In genomic region chr4:109690690-109691410, GRCh38 we compare ENCODE assay signal across 1 cellular context.
TF ChIP-seq lines count a peak whose summit lies in the region.

No MANE protein-coding gene starts in this region.

TF ChIP-seq in GM12878, 131 proteins besides CTCF, POLR2A, EP300 and RAD21 (continued from another document):
- TF ChIP-seq BCLAF1 (IDR thresholded peaks at IDR 0.05) = no peak
- TF ChIP-seq RUNX3 (IDR thresholded peaks at IDR 0.05; ENCODE audit: low read length) = peak; percentile 32
